In genomic region chrX:39814391-39814790, GRCh38 we compare ENCODE assay signal across 9 cellular contexts.
DNase-seq lines count a peak whose midpoint lies in the region; ATAC-seq and TF ChIP-seq lines count a peak whose summit lies in the region.
"Had no signal": no experiment of that assay in that cellular context is flagged by ENCODE, and none has a peak within 500 bp of the region (broad histone marks: within the 10 kb centered on the region; RNA-seq: fewer than 3 reads in every experiment).

No MANE protein-coding gene starts in this region.

- peaks cover 11% of the 10 kb centered on the region for H3K9me3 Mint-ChIP-seq in mesothelial cell of epicardium

- H3K9me2 ChIP-seq in HCT116 (ENCODE audit: insufficient read depth): no peaks in the 10 kb centered on the region

- H3K36me3 ChIP-seq in BLaER1 (no peaks in the 10 kb centered on the region), HCT116 (ENCODE audit: control insufficient read depth in 1 of 2, insufficient read depth in 2 of 2, low read length in 2 of 2) (no peaks in the 10 kb centered on the region)
- H3K36me3 ChIP-seq: tibial nerve had no signal

- H3K4me2 ChIP-seq in BLaER1 (peak overlapping the region; percentile 75; the same call in 1 of the 2 replicates), HCT116 (ENCODE audit: low read length) (no peak overlapping the region)

- H3K27me3 Mint-ChIP-seq in mesothelial cell of epicardium (ENCODE audit: low read depth): peaks cover 12% of the 10 kb centered on the region

- POLR2A ChIA-PET in HCT116 (lab: Charles Lee): no interaction called here

- H3K27ac ChIP-seq in BLaER1 (no peak overlapping the region), HCT116 (ENCODE audit: low read depth, low read length) (no peak overlapping the region)

- DNase-seq in HCT116 (ENCODE audit: low read depth, low spot score) (peak; percentile 15), RPMI8226 (peak; percentile 29), mesothelial cell of epicardium (ENCODE audit: low spot score in 2 of 2, unreplicated experiment in 2 of 2) (no peak)
- DNase-seq in central memory CD4-positive, alpha-beta T cell: peak; percentile 37
- no peak for DNase-seq in stimulated activated naive CD8-positive, alpha-beta T cell treated with anti-CD3 and anti-CD28 coated beads, Interleukin-15, Interleukin-2, amounts not matched to agents 100 U/mL and 50 U/mL, for 24 hours

- CTCF ChIA-PET in HCT116 (lab: Charles Lee): interaction anchor here (0.6 to 1.1 kb wide), 2 partner anchors 18 to 83 kb away, joined by 3 to 5 read pairs; no protein-coding TSS in a partner anchor

- H4K20me1 ChIP-seq in BLaER1 (no peaks in the 10 kb centered on the region), HCT116 (ENCODE audit: insufficient read depth) (no peaks in the 10 kb centered on the region)

- H3K4me3 Mint-ChIP-seq in mesothelial cell of epicardium: no peak overlapping the region

- H3K4me3 ChIP-seq in BLaER1 (no peak overlapping the region), HCT116 (replicated peaks in 1 of 2; ENCODE audit: low read depth in 1 of 2, low read length in 2 of 2) (no peak overlapping the region)
- H3K4me3 ChIP-seq: tibial nerve had no signal

- H3K9ac ChIP-seq in BLaER1: no peak overlapping the region
- H3K9ac ChIP-seq in HCT116 (ENCODE audit: low read length): no peak overlapping the region

- intact Hi-C loops in HCT116 (cut with micrococcal nuclease): loop anchor here (2.0 to 10.0 kb wide), 4 partner anchors 240 to 452 kb away; partner anchors contain the start of gene BCOR

- RAD21 ChIA-PET in HCT116 (lab: Charles Lee; ENCODE audit: low non-redundant PET in 1 of 2, low total read pairs in 2 of 2, uncharacterized antibody in 2 of 2, unreplicated experiment in 2 of 2): no interaction called here

- peaks cover 16% of the 10 kb centered on the region for H3K27me3 ChIP-seq in BLaER1
- H3K27me3 ChIP-seq in HCT116 (ENCODE audit: insufficient read depth, low read length): no peaks in the 10 kb centered on the region

- TF ChIP-seq CTCF in HCT116 (IDR thresholded peaks at IDR 0.05 in 2 of 3, conservative IDR thresholded peaks at IDR 0.05 in 1 of 3; ENCODE audit: borderline replicate concordance in 1 of 3, insufficient read depth in 1 of 3, low read depth in 2 of 3, low read length in 2 of 3) (peak; percentile 45 to 55 (median 48); a peak in 5 of 6 replicates), mesothelial cell of epicardium (IDR thresholded peaks at IDR 0.05; ENCODE audit: unreplicated experiment) (peak; percentile 38)

- BruUV-seq in HCT116 (replicated peaks; lab: Mats Ljungman, UMichigan): no TSS peak

- no peak overlapping the region for H3K27ac Mint-ChIP-seq in mesothelial cell of epicardium

- no peaks in the 10 kb centered on the region for H3K79me2 ChIP-seq in HCT116 (ENCODE audit: insufficient read depth, low read length)

- peak; percentile 78 for TF ChIP-seq RAD21 in HCT116 (IDR thresholded peaks at IDR 0.05; ENCODE audit: low read depth)

- no peaks in the 10 kb centered on the region for H3K9me3 ChIP-seq in BLaER1
- H3K9me3 ChIP-seq in HCT116 (ENCODE audit: control insufficient read depth in 1 of 2, insufficient read depth in 1 of 2, low read depth in 1 of 2, low read length in 2 of 2): no peaks in the 10 kb centered on the region
- H3K9me3 ChIP-seq: tibial nerve had no signal

- ATAC-seq in HCT116 (peak; percentile 73), HG03280 (IDR thresholded peaks at IDR 0.05; ENCODE audit: unreplicated experiment) (no peak), HG02885 (IDR thresholded peaks at IDR 0.05; ENCODE audit: poor library complexity, unreplicated experiment) (no peak)
- no peak for ATAC-seq in stimulated activated naive CD8-positive, alpha-beta T cell treated with anti-CD3 and anti-CD28 coated beads, Interleukin-15, Interleukin-2, amounts not matched to agents 100 U/mL and 50 U/mL, for 24 hours

- H3K4me1 ChIP-seq in BLaER1 (peaks cover 35% of the 10 kb centered on the region), HCT116 (ENCODE audit: control insufficient read depth in 1 of 2, insufficient read depth in 2 of 2, low read length in 2 of 2) (no peaks in the 10 kb centered on the region)

- H2AFZ ChIP-seq in HCT116 (ENCODE audit: low read depth, low read length, poor library complexity, severe bottlenecking): no peak overlapping the region

- TF ChIP-seq POLR2A in HCT116 (IDR thresholded peaks at IDR 0.05; ENCODE audit: borderline replicate concordance, extremely low read depth, insufficient read depth, insufficient read length): no peak

- no peaks in the 10 kb centered on the region for H3K36me3 Mint-ChIP-seq in mesothelial cell of epicardium

- peaks cover 27% of the 10 kb centered on the region for H3K4me1 Mint-ChIP-seq in mesothelial cell of epicardium

TF ChIP-seq in HCT116, 20 proteins besides CTCF, POLR2A, EP300 and RAD21:
- no peak for TF ChIP-seq JUND (IDR thresholded peaks at IDR 0.05)
- TF ChIP-seq ZFX (IDR thresholded peaks at IDR 0.05): no peak
- TF ChIP-seq EZH2 (IDR thresholded peaks at IDR 0.05): no peak
- TF ChIP-seq FOSL1 (IDR thresholded peaks at IDR 0.05; ENCODE audit: low read depth): no peak
- TF ChIP-seq ELF1 (IDR thresholded peaks at IDR 0.05; ENCODE audit: borderline replicate concordance, low read depth): no peak
- 0 out of 2 replicates have a peak, but pooled peaks have one; percentile 36 for TF ChIP-seq CBX3 (IDR thresholded peaks at IDR 0.05; ENCODE audit: low read depth)
- no peak for TF ChIP-seq TCF7L2 (IDR thresholded peaks at IDR 0.05; ENCODE audit: borderline replicate concordance, extremely low read depth, insufficient read depth, insufficient read length)

Comparison
In these comparisons a context has a peak if more than half of its experiments do, and no peak if none do; other contexts are left out.
1. DNase-seq: peak in HCT116 (single experiment), RPMI8226 (single experiment) and central memory CD4-positive, alpha-beta T cell (single experiment); none in mesothelial cell of epicardium (0 of 2) and stimulated activated naive CD8-positive, alpha-beta T cell treated with anti-CD3 and anti-CD28 coated beads, Interleukin-15, Interleukin-2, amounts not matched to agents 100 U/mL and 50 U/mL, for 24 hours (single experiment).